ENCODE assay signal across 8 cellular contexts in the genomic region with DNA sequence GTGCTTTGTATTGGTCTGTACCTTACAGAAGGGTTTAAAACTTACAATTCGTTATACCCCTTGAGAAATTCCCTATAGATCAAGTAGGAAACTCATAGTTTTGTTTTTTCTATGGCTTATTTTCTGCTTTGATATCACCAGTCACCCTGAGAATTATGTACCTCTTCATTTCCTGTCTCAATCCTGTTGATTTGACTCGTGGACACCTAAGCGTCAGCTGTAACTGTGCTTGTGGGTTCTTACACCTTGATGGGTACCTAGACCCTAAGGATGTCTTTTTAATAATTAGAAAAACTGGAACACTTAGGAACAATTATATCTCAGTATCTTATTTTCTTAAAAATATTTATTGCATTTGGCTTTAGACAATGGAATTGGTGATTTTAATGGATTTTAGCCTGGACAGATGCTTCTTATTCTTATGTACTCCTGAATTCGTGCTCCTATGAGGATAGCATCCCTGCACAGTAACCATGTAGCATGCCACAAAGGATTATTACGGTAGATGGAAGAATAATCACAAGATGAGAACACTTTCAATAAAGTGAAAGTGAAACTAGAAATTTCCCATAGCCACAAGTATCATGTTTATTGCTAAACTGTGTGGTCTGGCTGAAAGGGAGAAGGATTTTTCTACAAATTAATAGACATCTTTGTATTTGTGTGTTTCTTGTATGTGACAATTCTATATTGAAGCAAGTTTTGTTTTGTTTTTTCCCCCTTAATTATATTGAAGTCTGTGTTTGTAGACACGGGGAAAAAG.
DNase-seq lines count a peak whose midpoint lies in the region; ATAC-seq and TF ChIP-seq lines count a peak whose summit lies in the region.

No MANE protein-coding gene starts in this region.

- CTCF ChIA-PET in CD4-positive, alpha-beta T cell (lab: Charles Lee) = no interaction called here

- intact Hi-C loops in CD4-positive, alpha-beta T cell (cut with DNase I, micrococcal nuclease) = no loop called here

- H3K27me3 ChIP-seq in CD4-positive, alpha-beta T cell (ENCODE audit: control insufficient read depth, insufficient read depth, low read length) = no peaks in the 10 kb centered on the region

- H3K4me3 Mint-ChIP-seq in CD4-positive, alpha-beta T cell = peak overlapping the region; percentile 9
- peak overlapping the region in 2 of 3 experiments; percentile 11 to 15 for H3K4me3 Mint-ChIP-seq in nephron

- POLR2A ChIA-PET in CD4-positive, alpha-beta T cell (lab: Charles Lee) = no interaction called here

- no peak for DNase-seq in CD4-positive, alpha-beta T cell
- peak; percentile 19 for DNase-seq in LHCN-M2 (ENCODE audit: low read depth)
- peak; percentile 57 for DNase-seq in amniotic epithelial cell (ENCODE audit: low read depth)
- DNase-seq in NCI-H2171 (lab: John Stamatoyannopoulos, UW) = no peak
- DNase-seq in NCI-H187 treated with DMSO at 0.1 percent for 48 hours (lab: John Stamatoyannopoulos, UW) = no peak
- DNase-seq in T-helper 1 cell = no peak

- no peaks in the 10 kb centered on the region for H3K9me3 Mint-ChIP-seq in CD4-positive, alpha-beta T cell
- no peaks in the 10 kb centered on the region for H3K9me3 Mint-ChIP-seq in nephron

- no peak for TF ChIP-seq CTCF in CD4-positive, alpha-beta T cell (IDR thresholded peaks at IDR 0.05)
- no peak for TF ChIP-seq CTCF in nephron (IDR thresholded peaks at IDR 0.05; ENCODE audit: unreplicated experiment in 3 of 3)

- no peaks in the 10 kb centered on the region for H3K27me3 Mint-ChIP-seq in CD4-positive, alpha-beta T cell
- no peaks in the 10 kb centered on the region for H3K27me3 Mint-ChIP-seq in nephron (ENCODE audit: low read depth)

- no peaks in the 10 kb centered on the region for H3K4me1 Mint-ChIP-seq in CD4-positive, alpha-beta T cell (ENCODE audit: low read depth)
- peaks cover 5% of the 10 kb centered on the region for H3K4me1 Mint-ChIP-seq in nephron

- no peak for ATAC-seq in CD4-positive, alpha-beta T cell (ENCODE audit: poor library complexity)
- no peak for ATAC-seq in HG03469 (IDR thresholded peaks at IDR 0.05; ENCODE audit: unreplicated experiment)

- no peak overlapping the region for H3K27ac ChIP-seq in CD4-positive, alpha-beta T cell (ENCODE audit: low read depth, low read length)

- H3K36me3 Mint-ChIP-seq in CD4-positive, alpha-beta T cell (ENCODE audit: low read depth) = no peaks in the 10 kb centered on the region
- H3K36me3 Mint-ChIP-seq in nephron (ENCODE audit: low read depth) = no peaks in the 10 kb centered on the region

- no peak overlapping the region for H3K27ac Mint-ChIP-seq in CD4-positive, alpha-beta T cell
- peak overlapping the region in 2 of 3 experiments; percentile 18 to 33 for H3K27ac Mint-ChIP-seq in nephron

- H3K9me3 ChIP-seq in CD4-positive, alpha-beta T cell (ENCODE audit: control insufficient read depth, low read length) = no peaks in the 10 kb centered on the region

Comparison
In these comparisons a context has a peak if more than half of its experiments do, and no peak if none do; other contexts are left out.
1. DNase-seq: peak in LHCN-M2 (single experiment) and amniotic epithelial cell (single experiment); none in CD4-positive, alpha-beta T cell (0 of 10), NCI-H2171 (single experiment), NCI-H187 treated with DMSO at 0.1 percent for 48 hours (single experiment) and T-helper 1 cell (0 of 5).